Comparison of ENCODE assay signal across 1 cellular context in genomic region chr4:151321586-151321985, GRCh38.
TF ChIP-seq lines count a peak whose summit lies in the region.

No MANE protein-coding gene starts in this region.

TF ChIP-seq in HepG2, 621 proteins besides CTCF, POLR2A, EP300 and RAD21:
- TF ChIP-seq TMF1 (CRISPR knock-in tag; IDR thresholded peaks at IDR 0.05; ENCODE audit: low read depth) (no peak), SMAD9 (CRISPR knock-in tag; IDR thresholded peaks at IDR 0.05) (no peak), NCOA1 (CRISPR knock-in tag; IDR thresholded peaks at IDR 0.05) (no peak), MEIS1 (CRISPR knock-in tag; IDR thresholded peaks at IDR 0.05; ENCODE audit: borderline replicate concordance) (no peak), ARID2 (CRISPR knock-in tag; IDR thresholded peaks at IDR 0.05; ENCODE audit: borderline replicate concordance) (no peak), RCOR2 (CRISPR knock-in tag; IDR thresholded peaks at IDR 0.05) (no peak), RFX1 (IDR thresholded peaks at IDR 0.05) (no peak), ZNF747 (CRISPR knock-in tag; IDR thresholded peaks at IDR 0.05; ENCODE audit: borderline replicate concordance) (no peak)
